Comparison of ENCODE assay signal across 32 cellular contexts in genomic region chr1:12123172-12123571, GRCh38. TPM values are rescaled to one million over a fixed set of nuclear protein-coding genes. Genes with fewer than 3 reads are reported as not detected.
"Had no signal": no experiment of that assay in that cellular context is flagged by ENCODE, and none has a peak within 500 bp of the region (broad histone marks: within the 10 kb centered on the region; RNA-seq: fewer than 3 reads in every experiment).

No MANE protein-coding gene starts in this region.

- ATAC-seq: activated CD4-positive, CD25-positive, alpha-beta regulatory T cell treated with anti-CD3 and anti-CD28 coated beads, Interleukin-2, amount 50 U/mL, for 24 hours; activated CD8-positive, alpha-beta memory T cell treated with anti-CD3 and anti-CD28 coated beads, Interleukin-2, amount 10 ng/mL, durations not matched to agents 7 days and 5 days; activated CD8-positive, alpha-beta T cell treated with anti-CD3 and anti-CD28 coated beads for 36 hours; activated naive CD4-positive, alpha-beta T cell treated with anti-CD3 and anti-CD28 coated beads, Interleukin-2, amount 50 U/mL, for 72 hours; activated T-helper 17 cell treated with anti-CD3 and anti-CD28 coated beads, Interleukin-2, amount 50 U/mL, for 72 hours; esophagus mucosa; T-helper 17 cell had no signal

- H3K9me3 Mint-ChIP-seq: activated B cell treated with CpG ODN at 0.5 μM for 24 hours; activated CD8-positive, alpha-beta T cell treated with anti-CD3 and anti-CD28 coated beads for 36 hours; activated naive CD4-positive, alpha-beta T cell treated with anti-CD3 and anti-CD28 coated beads, Interleukin-2, amount 50 U/mL, for 72 hours; activated naive CD8-positive, alpha-beta T cell treated with anti-CD3 and anti-CD28 coated beads, Interleukin-2, amount 10 ng/mL, durations not matched to agents 7 days and 5 days; activated T-helper 17 cell treated with anti-CD3 and anti-CD28 coated beads, Interleukin-2, amount 50 U/mL, for 72 hours; T-helper 2 cell treated with Interferon-gamma antibody and Interleukin-4, amounts not matched to agents 5 μg/mL and 100 μg/mL, for 36 hours had no signal

- H3K36me3 ChIP-seq: ascending aorta, breast epithelium, cardiac muscle cell, colonic mucosa, WERI-Rb-1 had no signal

- H3K4me3 Mint-ChIP-seq: activated B cell treated with CpG ODN at 0.5 μM for 24 hours; activated CD8-positive, alpha-beta memory T cell treated with anti-CD3 and anti-CD28 coated beads, Interleukin-2, amount 10 ng/mL, durations not matched to agents 7 days and 5 days; activated CD8-positive, alpha-beta T cell treated with anti-CD3 and anti-CD28 coated beads for 36 hours; activated naive CD4-positive, alpha-beta T cell treated with anti-CD3 and anti-CD28 coated beads, Interleukin-2, amount 10 ng/mL, durations not matched to agents 7 days and 5 days; activated naive CD8-positive, alpha-beta T cell treated with anti-CD3 and anti-CD28 coated beads, Interleukin-2, amount 10 ng/mL, durations not matched to agents 7 days and 5 days; activated T-helper 17 cell treated with anti-CD3 and anti-CD28 coated beads, Interleukin-2, amount 50 U/mL, for 72 hours; brain; endodermal cell; T-helper 17 cell; T-helper 2 cell treated with Interferon-gamma antibody and Interleukin-4, amounts not matched to agents 5 μg/mL and 100 μg/mL, for 36 hours had no signal

- H3K27me3 ChIP-seq: ascending aorta, breast epithelium, cardiac muscle cell, colonic mucosa had no signal

- H3K27ac Mint-ChIP-seq: activated B cell treated with CpG ODN at 0.5 μM for 24 hours; activated CD8-positive, alpha-beta memory T cell treated with anti-CD3 and anti-CD28 coated beads, Interleukin-2, amount 10 ng/mL, durations not matched to agents 7 days and 5 days; activated CD8-positive, alpha-beta T cell treated with anti-CD3 and anti-CD28 coated beads for 36 hours; activated naive CD4-positive, alpha-beta T cell treated with anti-CD3 and anti-CD28 coated beads, Interleukin-2, amount 10 ng/mL, durations not matched to agents 7 days and 5 days; activated naive CD4-positive, alpha-beta T cell treated with anti-CD3 and anti-CD28 coated beads, Interleukin-2, amount 50 U/mL, for 72 hours; activated naive CD8-positive, alpha-beta T cell treated with anti-CD3 and anti-CD28 coated beads, Interleukin-2, amount 10 ng/mL, durations not matched to agents 7 days and 5 days; activated T-helper 17 cell treated with anti-CD3 and anti-CD28 coated beads, Interleukin-2, amount 50 U/mL, for 72 hours; brain; endodermal cell; T-helper 2 cell treated with Interferon-gamma antibody and Interleukin-4, amounts not matched to agents 5 μg/mL and 100 μg/mL, for 36 hours had no signal

- FAIRE-seq: frontal cortex had no signal

- H3K27ac ChIP-seq: ascending aorta, breast epithelium, cardiac muscle cell, colonic mucosa, dorsolateral prefrontal cortex, WERI-Rb-1 had no signal

- H3K9me3 ChIP-seq: ascending aorta, breast epithelium, colonic mucosa had no signal

- H3K4me3 ChIP-seq: ascending aorta, breast epithelium, cardiac muscle cell, colonic mucosa, dorsolateral prefrontal cortex had no signal

- H3K36me3 Mint-ChIP-seq: activated naive CD4-positive, alpha-beta T cell treated with anti-CD3 and anti-CD28 coated beads, Interleukin-2, amount 10 ng/mL, durations not matched to agents 7 days and 5 days; activated naive CD8-positive, alpha-beta T cell treated with anti-CD3 and anti-CD28 coated beads, Interleukin-2, amount 10 ng/mL, durations not matched to agents 7 days and 5 days; brain had no signal

- DNase-seq: activated B cell treated with CpG ODN at 0.5 μM for 24 hours; activated CD4-positive, alpha-beta T cell treated with anti-CD3 and anti-CD28 coated beads for 48 hours; activated CD4-positive, alpha-beta T cell treated with anti-CD3 and anti-CD28 coated beads, Interleukin-2, amount 50 U/mL, for 1 hour; activated CD4-positive, alpha-beta T cell treated with anti-CD3 and anti-CD28 coated beads, Interleukin-2, amount 50 U/mL, for 48 hours; activated CD8-positive, alpha-beta memory T cell treated with anti-CD3 and anti-CD28 coated beads, Interleukin-2, amount 10 ng/mL, durations not matched to agents 7 days and 5 days; activated CD8-positive, alpha-beta memory T cell treated with anti-CD3 and anti-CD28 coated beads, Interleukin-2, amount 50 U/mL, for 4 hours; activated CD8-positive, alpha-beta T cell treated with anti-CD3 and anti-CD28 coated beads for 36 hours; activated effector memory CD4-positive, alpha-beta T cell treated with anti-CD3 and anti-CD28 coated beads, Interleukin-2, amount 50 U/mL, for 16 hours; activated naive CD4-positive, alpha-beta T cell treated with anti-CD3 and anti-CD28 coated beads, Interleukin-2, amount 10 ng/mL, durations not matched to agents 7 days and 5 days; activated naive CD8-positive, alpha-beta T cell treated with anti-CD3 and anti-CD28 coated beads, Interleukin-2, amount 10 ng/mL, durations not matched to agents 7 days and 5 days; activated T-cell treated with anti-CD3 and anti-CD28 coated beads, Interleukin-2, amount 50 U/mL, for 1 hour; central memory CD4-positive, alpha-beta T cell; cerebellar nuclear complex; colonic mucosa; dorsolateral prefrontal cortex; effector memory CD4-positive, alpha-beta T cell; endodermal cell; foreskin fibroblast; T-helper 1 cell; T-helper 17 cell; T1000; WERI-Rb-1 had no signal

- H3K4me1 ChIP-seq: breast epithelium, colonic mucosa had no signal

- H3K27me3 Mint-ChIP-seq: activated B cell treated with CpG ODN at 0.5 μM for 24 hours; activated CD8-positive, alpha-beta memory T cell treated with anti-CD3 and anti-CD28 coated beads, Interleukin-2, amount 10 ng/mL, durations not matched to agents 7 days and 5 days; activated T-helper 17 cell treated with anti-CD3 and anti-CD28 coated beads, Interleukin-2, amount 50 U/mL, for 72 hours; T-helper 17 cell had no signal

RNA-seq across cellular contexts. Expression of gene TNFRSF1B, which starts 43.6 kb away (rescaled TPM):
- polyA plus RNA-seq: cardiac muscle cell had no signal
